Comparison of ENCODE assay signal across 26 cellular contexts in genomic region chr11:1134848-1135445, GRCh38. TPM values are rescaled to one million over a fixed set of nuclear protein-coding genes. Genes with fewer than 3 reads are reported as not detected.
DNase-seq lines count a peak whose midpoint lies in the region; ATAC-seq, FAIRE-seq and TF ChIP-seq lines count a peak whose summit lies in the region.
"Had no signal": no experiment of that assay in that cellular context is flagged by ENCODE, and none has a peak within 500 bp of the region (broad histone marks: within the 10 kb centered on the region; RNA-seq: fewer than 3 reads in every experiment).

No MANE protein-coding gene starts in this region.

- no peaks in the 10 kb centered on the region for H3K27me3 ChIP-seq in HCT116 (ENCODE audit: insufficient read depth, low read length)
- H3K27me3 ChIP-seq: BE2C; BLaER1 treated with 17β-estradiol and CSF1 and Interleukin-3, amounts not matched to agents 10 nM and 100 nM had no signal

- no peak overlapping the region for H3K27ac Mint-ChIP-seq in naive thymus-derived CD8-positive, alpha-beta T cell
- H3K27ac Mint-ChIP-seq: CD14-positive monocyte; CD4-positive, alpha-beta T cell; CD8-positive, alpha-beta memory T cell; HFFc6 had no signal

- no peak for ATAC-seq in HCT116
- ATAC-seq in naive thymus-derived CD8-positive, alpha-beta T cell, result no peak
- ATAC-seq: GM12878 had no signal

- no peak for TF ChIP-seq RAD21 in HCT116 (IDR thresholded peaks at IDR 0.05; ENCODE audit: low read depth)

- no peak overlapping the region for H3K4me3 ChIP-seq in HCT116 (replicated peaks in 1 of 2; ENCODE audit: low read depth in 1 of 2, low read length in 2 of 2)
- H3K4me3 ChIP-seq: GM12878, GM23248 had no signal

- BruUV-seq in HCT116 (replicated peaks; lab: Mats Ljungman, UMichigan), result no TSS peak

- intact Hi-C loops in HCT116 (cut with micrococcal nuclease), result no loop called here

- no peaks in the 10 kb centered on the region for H3K36me3 ChIP-seq in HCT116 (ENCODE audit: control insufficient read depth in 1 of 2, insufficient read depth in 2 of 2, low read length in 2 of 2)
- H3K36me3 ChIP-seq: BE2C had no signal

- peaks cover 0 to 2% (median 0%) of the 10 kb centered on the region in 4 donors for H3K4me1 Mint-ChIP-seq in naive thymus-derived CD8-positive, alpha-beta T cell
- H3K4me1 Mint-ChIP-seq: CD14-positive monocyte; CD8-positive, alpha-beta memory T cell had no signal

- H3K4me1 ChIP-seq in HCT116 (ENCODE audit: control insufficient read depth in 1 of 2, insufficient read depth in 2 of 2, low read length in 2 of 2), result peaks cover 0 to 6% of the 10 kb centered on the region in 2 experiments; a peak in 1 of 4 replicates
- H3K4me1 ChIP-seq: BE2C had no signal

- H3K9me2 ChIP-seq in HCT116 (ENCODE audit: insufficient read depth), result no peaks in the 10 kb centered on the region

- CTCF ChIA-PET in HCT116 (lab: Charles Lee), result no interaction called here

- H3K4me2 ChIP-seq in HCT116 (ENCODE audit: low read length), result no peak overlapping the region
- H3K4me2 ChIP-seq: BLaER1 treated with 17β-estradiol and CSF1 and Interleukin-3, amounts not matched to agents 10 nM and 100 nM had no signal

- DNase-seq in HCT116 (ENCODE audit: low read depth, low spot score) (no peak), M059J (ENCODE audit: low read depth) (peak; percentile 11), amniotic epithelial cell (ENCODE audit: low read depth) (peak; percentile 9), RCC 7860 (ENCODE audit: low spot score) (no peak)
- no peak for DNase-seq in activated naive CD4-positive, alpha-beta T cell treated with anti-CD3 and anti-CD28 coated beads, Interleukin-2, amount 50 U/mL, for 16 hours
- DNase-seq in naive thymus-derived CD8-positive, alpha-beta T cell, result no peak
- DNase-seq: ACHN; AML-193; BE2C; CD4-positive, alpha-beta T cell; CD8-positive, alpha-beta memory T cell; DMS 273 treated with DMSO at 0.1 percent for 48 hours; DMS79; EL; GDM1; GM23248; H7; HCEC 1CT; HFFc6 had no signal

- POLR2A ChIA-PET in HCT116 (lab: Charles Lee), result no interaction called here
- POLR2A ChIA-PET in naive thymus-derived CD8-positive, alpha-beta T cell (lab: Charles Lee), result no interaction called here

- H3K36me3 Mint-ChIP-seq in naive thymus-derived CD8-positive, alpha-beta T cell, result peaks cover 2 to 25% (median 6%) of the 10 kb centered on the region in 3 donors
- H3K36me3 Mint-ChIP-seq: CD14-positive monocyte had no signal

- no peaks in the 10 kb centered on the region for H4K20me1 ChIP-seq in HCT116 (ENCODE audit: insufficient read depth)
- H4K20me1 ChIP-seq: BLaER1 treated with 17β-estradiol and CSF1 and Interleukin-3, amounts not matched to agents 10 nM and 100 nM had no signal

- no peak overlapping the region for H3K4me3 Mint-ChIP-seq in naive thymus-derived CD8-positive, alpha-beta T cell
- H3K4me3 Mint-ChIP-seq: CD14-positive monocyte; CD4-positive, alpha-beta T cell; CD8-positive, alpha-beta memory T cell; HFFc6 had no signal

- H3K9me3 ChIP-seq in HCT116 (ENCODE audit: control insufficient read depth in 1 of 2, insufficient read depth in 1 of 2, low read depth in 1 of 2, low read length in 2 of 2), result peaks cover 5 to 14% of the 10 kb centered on the region in 2 experiments; a peak in 3 of 4 replicates
- H3K9me3 ChIP-seq: BE2C had no signal

- H3K27me3 Mint-ChIP-seq in naive thymus-derived CD8-positive, alpha-beta T cell, result peaks cover 13 to 40% (median 22%) of the 10 kb centered on the region in 5 donors

- no peak for TF ChIP-seq CTCF in HCT116 (IDR thresholded peaks at IDR 0.05 in 2 of 3, conservative IDR thresholded peaks at IDR 0.05 in 1 of 3; ENCODE audit: borderline replicate concordance in 1 of 3, insufficient read depth in 1 of 3, low read depth in 2 of 3, low read length in 2 of 3)

- FAIRE-seq in RCC 7860 (lab: Jason Lieb, UNC), result no peak
- FAIRE-seq: A204.1, D721Med, GM12878, GM19239, H1 had no signal

- no peaks in the 10 kb centered on the region for H3K79me2 ChIP-seq in HCT116 (ENCODE audit: insufficient read depth, low read length)

- H3K27ac ChIP-seq in HCT116 (ENCODE audit: low read depth, low read length), result no peak overlapping the region
- H3K27ac ChIP-seq: BLaER1 treated with 17β-estradiol and CSF1 and Interleukin-3, amounts not matched to agents 10 nM and 100 nM; GM23248 had no signal

- peaks cover 12 to 37% (median 27%) of the 10 kb centered on the region in 9 donors for H3K9me3 Mint-ChIP-seq in naive thymus-derived CD8-positive, alpha-beta T cell

- no peak overlapping the region for H2AFZ ChIP-seq in HCT116 (ENCODE audit: low read depth, low read length, poor library complexity, severe bottlenecking)
- H2AFZ ChIP-seq: GM23248 had no signal

- RAD21 ChIA-PET in HCT116 (lab: Charles Lee; ENCODE audit: low non-redundant PET in 1 of 2, low total read pairs in 2 of 2, uncharacterized antibody in 2 of 2, unreplicated experiment in 2 of 2), result no interaction called here

- no peak for TF ChIP-seq POLR2A in HCT116 (IDR thresholded peaks at IDR 0.05; ENCODE audit: borderline replicate concordance, extremely low read depth, insufficient read depth, insufficient read length)

- H3K9ac ChIP-seq in HCT116 (ENCODE audit: low read length), result no peak overlapping the region
- H3K9ac ChIP-seq: BLaER1 treated with 17β-estradiol and CSF1 and Interleukin-3, amounts not matched to agents 10 nM and 100 nM; GM23248 had no signal

TF ChIP-seq in HCT116, 20 proteins besides CTCF, POLR2A, EP300 and RAD21:
- TF ChIP-seq ATF3 (IDR thresholded peaks at IDR 0.05) (no peak), EZH2 (IDR thresholded peaks at IDR 0.05) (no peak), SP1 (IDR thresholded peaks at IDR 0.05; ENCODE audit: low read depth) (no peak), CEBPB (IDR thresholded peaks at IDR 0.05; ENCODE audit: low read depth) (no peak), ZFX (IDR thresholded peaks at IDR 0.05) (no peak), TCF7L2 (IDR thresholded peaks at IDR 0.05; ENCODE audit: borderline replicate concordance, extremely low read depth, insufficient read depth, insufficient read length) (no peak), ZBTB33 (IDR thresholded peaks at IDR 0.05; ENCODE audit: extremely low read depth, insufficient replicate concordance, low read length) (no peak), CBX3 (IDR thresholded peaks at IDR 0.05; ENCODE audit: low read depth) (peak; percentile 43; the same call in 1 of the 2 replicates)

RNA-seq across cellular contexts. Expression of gene MUC5AC, which starts 22.8 kb away (rescaled TPM):
- under 0.01 TPM for total RNA-seq in HCT116 (2021; ENCODE audit: unreplicated experiment)
- polyA plus RNA-seq in HCT116 (2012), result 0.01 TPM in 2 replicates
- total RNA-seq in M059J (2014; rRNA removed; shearing (Covaris generic)), result not detected in 2 replicates
- not detected for total RNA-seq in naive thymus-derived CD8-positive, alpha-beta T cell
- polyA plus RNA-seq in naive thymus-derived CD8-positive, alpha-beta T cell, result not detected
- total RNA-seq: CD4-positive, alpha-beta T cell; CD8-positive, alpha-beta memory T cell; GM12878; GM23248; H1; H7; HFFc6 had no signal
- polyA plus RNA-seq: CD14-positive monocyte; CD8-positive, alpha-beta memory T cell; GM23248; H1 had no signal

Comparison
In these comparisons a context has a peak if more than half of its experiments do, and no peak if none do; other contexts are left out.
1. DNase-seq: peak in M059J (single experiment) and amniotic epithelial cell (single experiment); none in HCT116 (single experiment), RCC 7860 (single experiment), activated naive CD4-positive, alpha-beta T cell treated with anti-CD3 and anti-CD28 coated beads, Interleukin-2, amount 50 U/mL, for 16 hours (single experiment) and naive thymus-derived CD8-positive, alpha-beta T cell (0 of 10).